In genomic region chr17:49103360-49103759, GRCh38 we compare ENCODE assay signal across 6 cellular contexts. TPM values are rescaled to one million over a fixed set of nuclear protein-coding genes. Genes with fewer than 3 reads are reported as not detected.
"Had no signal": no experiment of that assay in that cellular context is flagged by ENCODE, and none has a peak within 500 bp of the region (broad histone marks: within the 10 kb centered on the region; RNA-seq: fewer than 3 reads in every experiment).

No MANE protein-coding gene starts in this region.

RNA-seq across cellular contexts. Expression of gene B4GALNT2, which starts 29.2 kb away (rescaled TPM):
- total RNA-seq: GM23248, GM23338, H1, H4, H9, HFFc6 had no signal
- polyA plus RNA-seq: GM23248, GM23338, H1 had no signal
